In the genomic region with DNA sequence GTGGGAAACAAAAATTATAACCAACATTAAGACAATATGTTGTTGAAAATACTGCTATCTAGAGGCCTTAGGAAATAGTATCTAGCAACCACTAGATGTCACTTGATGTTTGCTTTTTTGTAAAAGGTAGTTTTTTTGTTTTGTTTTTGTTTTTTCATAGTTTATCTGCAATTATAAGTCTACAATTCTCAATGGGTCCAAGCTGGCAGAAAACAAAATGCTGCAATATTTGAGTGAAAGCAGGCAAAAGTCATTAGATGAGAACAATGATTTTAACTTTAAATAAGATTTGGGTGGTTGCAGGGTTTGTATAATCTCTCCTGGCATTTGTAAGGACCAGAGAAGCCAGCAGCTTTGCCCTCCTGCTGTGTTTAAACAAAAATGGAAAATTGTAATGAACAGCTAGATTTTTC, we compare ENCODE assay signal across 8 cellular contexts. TPM values are rescaled to one million over a fixed set of nuclear protein-coding genes. Genes with fewer than 3 reads are reported as not detected.
DNase-seq lines count a peak whose midpoint lies in the region; ATAC-seq and TF ChIP-seq lines count a peak whose summit lies in the region.

No MANE protein-coding gene starts in this region.

- H3K4me1 ChIP-seq in H9 (ENCODE audit: insufficient read depth, low read length) (no peaks in the 10 kb centered on the region), sigmoid colon (no peaks in the 10 kb centered on the region)

- no peaks in the 10 kb centered on the region for H3K27me3 Mint-ChIP-seq in H9 (ENCODE audit: low read depth)
- H3K27me3 Mint-ChIP-seq in natural killer cell treated with Interleukin-12 subunit alpha and Interleukin-12 subunit beta and Interleukin-15 and Interleukin-18, amount 100 ng/mL, for 72 hours = peaks cover 0 to under 1% of the 10 kb centered on the region in 2 donors

- no peak overlapping the region for H3K14ac ChIP-seq in H9 (ENCODE audit: insufficient read depth, low read length)

- no peak overlapping the region for H3K9ac ChIP-seq in H9 (ENCODE audit: extremely low read depth, insufficient read length, low read length)

- H3K4me2 ChIP-seq in H9 (ENCODE audit: insufficient read depth, insufficient read length, low read length) = no peak overlapping the region

- H3K23ac ChIP-seq in H9 (ENCODE audit: insufficient read length, low read depth, low read length) = no peak overlapping the region

- no peaks in the 10 kb centered on the region for H3K36me3 ChIP-seq in sigmoid colon

- no peak for ATAC-seq in natural killer cell treated with Interleukin-12 subunit alpha and Interleukin-12 subunit beta and Interleukin-15 and Interleukin-18, amount 100 ng/mL, for 72 hours

- H2BK120ac ChIP-seq in H9 (ENCODE audit: low read depth, low read length, poor library complexity, severe bottlenecking) = no peak overlapping the region

- H3K23me2 ChIP-seq in H9 (ENCODE audit: insufficient read length, low read depth, low read length, poor library complexity, severe bottlenecking) = no peaks in the 10 kb centered on the region

- no peak for TF ChIP-seq EP300 in sigmoid colon (IDR thresholded peaks at IDR 0.05)

- DNase-seq in AML-193 (lab: John Stamatoyannopoulos, UW) = peak; percentile 15 to 32
- no peak for DNase-seq in H9
- peak; percentile 32 for DNase-seq in RWPE1 (ENCODE audit: low spot score)
- DNase-seq in foreskin fibroblast = peak in 1 of 2 donors; percentile 60
- DNase-seq in sigmoid colon = no peak
- no peak for DNase-seq in NCI-H226
- no peak for DNase-seq in occipital lobe (lab: John Stamatoyannopoulos, UW)
- no peak for DNase-seq in natural killer cell treated with Interleukin-12 subunit alpha and Interleukin-12 subunit beta and Interleukin-15 and Interleukin-18, amount 100 ng/mL, for 72 hours (ENCODE audit: low spot score)

- no peak overlapping the region for H2BK5ac ChIP-seq in H9 (ENCODE audit: insufficient read length, low read length)

- no peak overlapping the region for H4K91ac ChIP-seq in H9 (ENCODE audit: insufficient read length, low read depth, low read length)

- no peak for TF ChIP-seq POLR2A in sigmoid colon (IDR thresholded peaks at IDR 0.05)

- no peak overlapping the region for H3K56ac ChIP-seq in H9 (ENCODE audit: insufficient read length, low read depth, low read length)

- H2BK12ac ChIP-seq in H9 (ENCODE audit: insufficient read length, low read depth, low read length) = no peak overlapping the region

- H3K18ac ChIP-seq in H9 (ENCODE audit: insufficient read length, low read depth, low read length) = no peak overlapping the region

- H3K27ac ChIP-seq in H9 (ENCODE audit: insufficient read length, low read depth, low read length) = no peak overlapping the region
- H3K27ac ChIP-seq in RWPE1 = no peak overlapping the region
- peak overlapping the region in 3 of 4 donors; percentile 4 to 41 (median 29) for H3K27ac ChIP-seq in sigmoid colon

- no peak overlapping the region for H4K5ac ChIP-seq in H9 (ENCODE audit: insufficient read length, low read depth, low read length)

- H3K4me1 Mint-ChIP-seq in H9 = peaks cover 9% of the 10 kb centered on the region in 2 experiments
- H3K4me1 Mint-ChIP-seq in natural killer cell treated with Interleukin-12 subunit alpha and Interleukin-12 subunit beta and Interleukin-15 and Interleukin-18, amount 100 ng/mL, for 72 hours (ENCODE audit: low read depth in 2 of 2) = peaks cover 0 to 5% of the 10 kb centered on the region in 2 donors

- no peaks in the 10 kb centered on the region for H3K79me1 ChIP-seq in H9 (ENCODE audit: insufficient read depth, low read depth, low read length, poor library complexity, severe bottlenecking)

- TF ChIP-seq CTCF in H9 (conservative IDR thresholded peaks at IDR 0.05) = peak; percentile 78
- TF ChIP-seq CTCF in RWPE1 (conservative IDR thresholded peaks at IDR 0.05; ENCODE audit: low read depth) = peak; percentile 83
- peak; percentile 44 for TF ChIP-seq CTCF in foreskin fibroblast (IDR thresholded peaks at IDR 0.05; ENCODE audit: low read depth, low read length)
- peak in 2 of 4 experiments; percentile 16 to 35 for TF ChIP-seq CTCF in sigmoid colon (IDR thresholded peaks at IDR 0.05)

- H3K4ac ChIP-seq in H9 (ENCODE audit: low read depth, low read length) = no peak overlapping the region

- CTCF ChIA-PET in RWPE1 (lab: Yijun Ruan, JAX) = interaction anchor here (0.6 to 1.3 kb wide), 9 partner anchors 38 to 787 kb away, joined by 3 to 5 read pairs (median 3); no protein-coding TSS in a partner anchor

- H3K27me3 ChIP-seq in H9 (ENCODE audit: insufficient read depth, low read length) (no peaks in the 10 kb centered on the region), sigmoid colon (no peaks in the 10 kb centered on the region)

- no peak overlapping the region for H2AK5ac ChIP-seq in H9 (ENCODE audit: insufficient read length, low read length)

- H4K20me1 ChIP-seq in H9 (ENCODE audit: control insufficient read depth, insufficient read depth, insufficient read length) = no peaks in the 10 kb centered on the region

- no peaks in the 10 kb centered on the region for H3K79me2 ChIP-seq in H9 (ENCODE audit: insufficient read depth, low read length)

- intact Hi-C loops in sigmoid colon (cut with DNase I) = loop anchor here (10.0 kb wide), 1 partner anchor 447 kb away; no protein-coding TSS in a partner anchor

- no peaks in the 10 kb centered on the region for H3K9me3 ChIP-seq in H9 (ENCODE audit: control insufficient read depth, low read depth, low read length)
- H3K9me3 ChIP-seq in sigmoid colon = no peaks in the 10 kb centered on the region

- POLR2A ChIA-PET in RWPE1 (lab: Yijun Ruan, JAX; ENCODE audit: low non-redundant PET) = no interaction called here

- H3K4me3 Mint-ChIP-seq in H9 = no peak overlapping the region
- no peak overlapping the region for H3K4me3 Mint-ChIP-seq in natural killer cell treated with Interleukin-12 subunit alpha and Interleukin-12 subunit beta and Interleukin-15 and Interleukin-18, amount 100 ng/mL, for 72 hours

- no peak overlapping the region for H2BK20ac ChIP-seq in H9 (ENCODE audit: low read depth, low read length, poor library complexity, severe bottlenecking)

- no peak overlapping the region for H2AFZ ChIP-seq in H9 (ENCODE audit: low read length)

- H3K36me3 Mint-ChIP-seq in H9 (ENCODE audit: insufficient read depth in 1 of 3, low read depth in 3 of 3) = peaks cover 0 to 5% (median 0%) of the 10 kb centered on the region in 3 experiments; a peak in 1 of 7 replicates
- no peaks in the 10 kb centered on the region for H3K36me3 Mint-ChIP-seq in natural killer cell treated with Interleukin-12 subunit alpha and Interleukin-12 subunit beta and Interleukin-15 and Interleukin-18, amount 100 ng/mL, for 72 hours

- H3T11ph ChIP-seq in H9 (ENCODE audit: low read length) = no peak overlapping the region

- H3K27ac Mint-ChIP-seq in H9 = no peak overlapping the region
- H3K27ac Mint-ChIP-seq in natural killer cell treated with Interleukin-12 subunit alpha and Interleukin-12 subunit beta and Interleukin-15 and Interleukin-18, amount 100 ng/mL, for 72 hours = no peak overlapping the region

- H2BK15ac ChIP-seq in H9 (ENCODE audit: low read depth, low read length) = no peak overlapping the region

- peaks cover 6% of the 10 kb centered on the region in 2 experiments; a peak in 4 of 5 replicates for H3K9me3 Mint-ChIP-seq in H9
- no peaks in the 10 kb centered on the region for H3K9me3 Mint-ChIP-seq in natural killer cell treated with Interleukin-12 subunit alpha and Interleukin-12 subunit beta and Interleukin-15 and Interleukin-18, amount 100 ng/mL, for 72 hours

- H3K4me3 ChIP-seq in foreskin fibroblast (ENCODE audit: low read depth in 1 of 2, low read length in 2 of 2) = no peak overlapping the region
- no peak overlapping the region for H3K4me3 ChIP-seq in sigmoid colon

- no peak overlapping the region for H4K8ac ChIP-seq in H9 (replicated peaks; ENCODE audit: insufficient read length, low read depth, low read length)

RNA-seq across cellular contexts. Expression of gene DUT, which starts 27.0 kb away (rescaled TPM):
- total RNA-seq in H9 (2021) (131 and 137 TPM in 2 replicates), sigmoid colon (100 to 1,000 TPM in 2 of 4 donors, 10 to 100 TPM in 2; 76.2 to 109 (median 102) TPM), occipital lobe (59.4 TPM)
- 10 to 100 TPM; 42.6 to 91.1 (median 59.9) TPM for polyA plus RNA-seq in sigmoid colon
- 100 to 1,000 TPM; 126 to 258 TPM for total RNA-seq in natural killer cell treated with Interleukin-12 subunit alpha and Interleukin-12 subunit beta and Interleukin-15 and Interleukin-18, amount 100 ng/mL, for 72 hours

Comparison
In these comparisons a context has a peak if more than half of its experiments do, and no peak if none do; other contexts are left out.
1. DNase-seq: peak in AML-193 (2 of 2) and RWPE1 (single experiment); none in H9 (single experiment), sigmoid colon (single experiment), NCI-H226 (single experiment), occipital lobe (single experiment) and natural killer cell treated with Interleukin-12 subunit alpha and Interleukin-12 subunit beta and Interleukin-15 and Interleukin-18, amount 100 ng/mL, for 72 hours (single experiment).
2. H3K27ac ChIP-seq: peak in sigmoid colon (3 of 4); none in H9 (single experiment) and RWPE1 (single experiment).